3 cellular contexts compared by ENCODE assay signal in genomic region chr17:19474405-19474804, GRCh38. TPM values are rescaled to one million over a fixed set of nuclear protein-coding genes. Genes with fewer than 3 reads are reported as not detected.
"Had no signal": no experiment of that assay in that cellular context is flagged by ENCODE, and none has a peak within 500 bp of the region (broad histone marks: within the 10 kb centered on the region; RNA-seq: fewer than 3 reads in every experiment).

No MANE protein-coding gene starts in this region.

RNA-seq across cellular contexts. Expression of gene SLC47A1, which starts 59.2 kb away (rescaled TPM):
- total RNA-seq: activated naive CD8-positive, alpha-beta T cell treated with anti-CD3 and anti-CD28 coated beads for 36 hours; activated naive CD8-positive, alpha-beta T cell treated with anti-CD3 and anti-CD28 coated beads, Interleukin-2, amount 10 ng/mL, durations not matched to agents 7 days and 5 days; body of pancreas had no signal
